Comparison of ENCODE assay signal across 19 cellular contexts in genomic region chr1:119721933-119722332, GRCh38. TPM values are rescaled to one million over a fixed set of nuclear protein-coding genes. Genes with fewer than 3 reads are reported as not detected.
"Had no signal": no experiment of that assay in that cellular context is flagged by ENCODE, and none has a peak within 500 bp of the region (broad histone marks: within the 10 kb centered on the region; RNA-seq: fewer than 3 reads in every experiment).

No MANE protein-coding gene starts in this region.

- ATAC-seq: activated T-helper 17 cell treated with anti-CD3 and anti-CD28 coated beads, Interleukin-2, amount 50 U/mL, for 72 hours; heart left ventricle; left cardiac atrium; stimulated activated memory B cell treated with anti-CD40 and anti-IgM and Interleukin-4, amounts not matched to agents 10 μg/mL and 1 μg/mL and 100 μg/mL, for 72 hours; upper lobe of right lung had no signal

- H2AFZ ChIP-seq: parathyroid adenoma had no signal

- H3K4me1 ChIP-seq: heart left ventricle, spleen, testis, upper lobe of right lung had no signal

- H3K4me1 Mint-ChIP-seq: activated T-helper 17 cell treated with anti-CD3 and anti-CD28 coated beads, Interleukin-2, amount 50 U/mL, for 72 hours; stimulated activated memory B cell treated with anti-CD40 and anti-IgM and Interleukin-4, amounts not matched to agents 10 μg/mL and 1 μg/mL and 100 μg/mL, for 72 hours had no signal

- DNase-seq: activated CD4-positive, alpha-beta T cell treated with anti-CD3 and anti-CD28 coated beads, Interleukin-2, amount 50 U/mL, for 4 hours; activated CD4-positive, CD25-positive, alpha-beta regulatory T cell treated with anti-CD3 and anti-CD28 coated beads, Interleukin-2, amount 50 U/mL, for 72 hours; activated naive CD4-positive, alpha-beta T cell; activated naive CD8-positive, alpha-beta T cell treated with anti-CD3 and anti-CD28 coated beads for 36 hours; amniotic stem cell; caudate nucleus; heart left ventricle; left cardiac atrium; spleen; stimulated activated CD4-positive, alpha-beta T cell treated with anti-CD3 and anti-CD28 coated beads, Interleukin-4, amount 100 ng/mL, for 4 hours; testis; upper lobe of right lung had no signal

- H3K27me3 ChIP-seq: heart left ventricle, spleen, testis, upper lobe of right lung had no signal

- H3K27ac ChIP-seq: heart left ventricle, parathyroid adenoma, spleen, testis, upper lobe of right lung had no signal

- H3K27me3 Mint-ChIP-seq: activated naive CD8-positive, alpha-beta T cell treated with anti-CD3 and anti-CD28 coated beads for 36 hours; activated T-helper 17 cell treated with anti-CD3 and anti-CD28 coated beads, Interleukin-2, amount 50 U/mL, for 72 hours; stimulated activated memory B cell treated with anti-CD40 and anti-IgM and Interleukin-4, amounts not matched to agents 10 μg/mL and 1 μg/mL and 100 μg/mL, for 72 hours had no signal

- H3K36me3 ChIP-seq: spleen, upper lobe of right lung had no signal

- H3K27ac Mint-ChIP-seq: activated T-helper 17 cell treated with anti-CD3 and anti-CD28 coated beads, Interleukin-2, amount 50 U/mL, for 72 hours; stimulated activated memory B cell treated with anti-CD40 and anti-IgM and Interleukin-4, amounts not matched to agents 10 μg/mL and 1 μg/mL and 100 μg/mL, for 72 hours; T-helper 1 cell treated with Interleukin-12 subunit alpha and Interleukin-12 subunit beta and Interleukin-4 antibody, amounts not matched to agents 30 μg/mL and 1 μg/mL, for 36 hours had no signal

- H3K4me3 Mint-ChIP-seq: activated naive CD8-positive, alpha-beta T cell treated with anti-CD3 and anti-CD28 coated beads for 36 hours; activated T-helper 17 cell treated with anti-CD3 and anti-CD28 coated beads, Interleukin-2, amount 50 U/mL, for 72 hours; stimulated activated memory B cell treated with anti-CD40 and anti-IgM and Interleukin-4, amounts not matched to agents 10 μg/mL and 1 μg/mL and 100 μg/mL, for 72 hours; T-helper 1 cell treated with Interleukin-12 subunit alpha and Interleukin-12 subunit beta and Interleukin-4 antibody, amounts not matched to agents 30 μg/mL and 1 μg/mL, for 36 hours had no signal

- H3K9me3 Mint-ChIP-seq: activated naive CD8-positive, alpha-beta T cell treated with anti-CD3 and anti-CD28 coated beads for 36 hours; activated T-helper 17 cell treated with anti-CD3 and anti-CD28 coated beads, Interleukin-2, amount 50 U/mL, for 72 hours; stimulated activated memory B cell treated with anti-CD40 and anti-IgM and Interleukin-4, amounts not matched to agents 10 μg/mL and 1 μg/mL and 100 μg/mL, for 72 hours; T-helper 1 cell treated with Interleukin-12 subunit alpha and Interleukin-12 subunit beta and Interleukin-4 antibody, amounts not matched to agents 30 μg/mL and 1 μg/mL, for 36 hours had no signal

- H3K9me3 ChIP-seq: heart left ventricle, spleen, testis, upper lobe of right lung had no signal

- H3K9ac ChIP-seq: parathyroid adenoma had no signal

- H3K4me3 ChIP-seq: heart left ventricle, spleen, testis, upper lobe of right lung had no signal

RNA-seq across cellular contexts. Expression of gene HMGCS2, which starts 46.8 kb away (rescaled TPM):
- total RNA-seq: activated naive CD8-positive, alpha-beta T cell treated with anti-CD3 and anti-CD28 coated beads for 36 hours; activated T-helper 17 cell treated with anti-CD3 and anti-CD28 coated beads, Interleukin-2, amount 50 U/mL, for 72 hours; frontal cortex; lung microvascular endothelial cell; mononuclear cell; spleen; upper lobe of right lung had no signal
